In genomic region chr18:29377346-29377745, GRCh38 we compare ENCODE assay signal across 30 cellular contexts.
"Had no signal": no experiment of that assay in that cellular context is flagged by ENCODE, and none has a peak within 500 bp of the region (broad histone marks: within the 10 kb centered on the region; RNA-seq: fewer than 3 reads in every experiment).

No MANE protein-coding gene starts in this region.

- DNase-seq: activated B cell treated with CpG ODN at 0.5 μM for 24 hours; activated CD4-positive, alpha-beta memory T cell treated with anti-CD3 and anti-CD28 coated beads for 36 hours; activated CD4-positive, alpha-beta T cell treated with anti-CD3 and anti-CD28 coated beads for 1 hour; activated CD4-positive, alpha-beta T cell treated with anti-CD3 and anti-CD28 coated beads, Interleukin-2, amount 10 ng/mL, durations not matched to agents 7 days and 5 days; activated CD8-positive, alpha-beta memory T cell treated with anti-CD3 and anti-CD28 coated beads for 24 hours; activated gamma-delta T cell treated with Interleukin-2 at 50 U/mL for 16 hours; activated naive CD4-positive, alpha-beta T cell treated with anti-CD3 and anti-CD28 coated beads, Interleukin-2, amount 10 ng/mL, durations not matched to agents 7 days and 5 days; activated naive CD8-positive, alpha-beta T cell treated with anti-CD3 and anti-CD28 coated beads for 36 hours; activated T-cell treated with anti-CD3 and anti-CD28 coated beads for 4 hours; activated T-cell treated with anti-CD3 and anti-CD28 coated beads, Interleukin-2, amount 50 U/mL, for 48 hours; body of pancreas; KG1; MG63; MV-4-11; NCI-H1092 treated with DMSO at 0.1 percent for 48 hours; NCI-H1436; NCI-H1694 treated with DMSO at 0.1 percent for 48 hours; NCI-H2029 treated with DMSO at 0.1 percent for 48 hours; NCI-H2227 treated with DMSO at 0.1 percent for 48 hours; NCI-H446 treated with DMSO at 0.1 percent for 48 hours; NCI-H526; NCI-H82; RPMI8226; T-cell; T-helper 2 cell; T1000 had no signal

- H3K4me3 Mint-ChIP-seq: activated B cell treated with CpG ODN at 0.5 μM for 24 hours; activated CD4-positive, alpha-beta memory T cell treated with anti-CD3 and anti-CD28 coated beads for 36 hours; activated CD4-positive, alpha-beta T cell treated with anti-CD3 and anti-CD28 coated beads, Interleukin-2, amount 10 ng/mL, durations not matched to agents 7 days and 5 days; activated naive CD4-positive, alpha-beta T cell treated with anti-CD3 and anti-CD28 coated beads, Interleukin-2, amount 10 ng/mL, durations not matched to agents 7 days and 5 days; activated naive CD8-positive, alpha-beta T cell treated with anti-CD3 and anti-CD28 coated beads for 36 hours; activated T-helper 17 cell treated with anti-CD3 and anti-CD28 coated beads, Interleukin-2, amount 50 U/mL, for 72 hours; central memory CD8-positive, alpha-beta T cell; IgD-negative memory B cell; T-cell had no signal

- H3K9me3 Mint-ChIP-seq: central memory CD8-positive, alpha-beta T cell had no signal

- H3K27ac Mint-ChIP-seq: activated B cell treated with CpG ODN at 0.5 μM for 24 hours; activated CD4-positive, alpha-beta memory T cell treated with anti-CD3 and anti-CD28 coated beads for 36 hours; activated CD4-positive, alpha-beta T cell treated with anti-CD3 and anti-CD28 coated beads, Interleukin-2, amount 10 ng/mL, durations not matched to agents 7 days and 5 days; activated naive CD4-positive, alpha-beta T cell treated with anti-CD3 and anti-CD28 coated beads, Interleukin-2, amount 10 ng/mL, durations not matched to agents 7 days and 5 days; activated naive CD8-positive, alpha-beta T cell treated with anti-CD3 and anti-CD28 coated beads for 36 hours; activated T-helper 17 cell treated with anti-CD3 and anti-CD28 coated beads, Interleukin-2, amount 50 U/mL, for 72 hours; IgD-negative memory B cell; T-cell had no signal

- H3K4me3 ChIP-seq: body of pancreas, MG63, SK-N-MC had no signal

- H3K27me3 Mint-ChIP-seq: activated B cell treated with CpG ODN at 0.5 μM for 24 hours; activated CD4-positive, alpha-beta memory T cell treated with anti-CD3 and anti-CD28 coated beads for 36 hours; activated CD4-positive, alpha-beta T cell treated with anti-CD3 and anti-CD28 coated beads, Interleukin-2, amount 10 ng/mL, durations not matched to agents 7 days and 5 days; activated naive CD4-positive, alpha-beta T cell treated with anti-CD3 and anti-CD28 coated beads, Interleukin-2, amount 10 ng/mL, durations not matched to agents 7 days and 5 days; activated naive CD8-positive, alpha-beta T cell treated with anti-CD3 and anti-CD28 coated beads for 36 hours; activated T-helper 17 cell treated with anti-CD3 and anti-CD28 coated beads, Interleukin-2, amount 50 U/mL, for 72 hours; central memory CD8-positive, alpha-beta T cell; IgD-negative memory B cell; T-cell had no signal

- H3K36me3 Mint-ChIP-seq: activated CD4-positive, alpha-beta memory T cell treated with anti-CD3 and anti-CD28 coated beads for 36 hours; activated naive CD4-positive, alpha-beta T cell treated with anti-CD3 and anti-CD28 coated beads, Interleukin-2, amount 10 ng/mL, durations not matched to agents 7 days and 5 days; activated naive CD8-positive, alpha-beta T cell treated with anti-CD3 and anti-CD28 coated beads for 36 hours; IgD-negative memory B cell; T-cell had no signal

- H3K4me1 Mint-ChIP-seq: activated B cell treated with CpG ODN at 0.5 μM for 24 hours; activated CD4-positive, alpha-beta T cell treated with anti-CD3 and anti-CD28 coated beads, Interleukin-2, amount 10 ng/mL, durations not matched to agents 7 days and 5 days; activated naive CD4-positive, alpha-beta T cell treated with anti-CD3 and anti-CD28 coated beads, Interleukin-2, amount 10 ng/mL, durations not matched to agents 7 days and 5 days; activated naive CD8-positive, alpha-beta T cell treated with anti-CD3 and anti-CD28 coated beads for 36 hours; activated T-helper 17 cell treated with anti-CD3 and anti-CD28 coated beads, Interleukin-2, amount 50 U/mL, for 72 hours; central memory CD8-positive, alpha-beta T cell; IgD-negative memory B cell; T-cell had no signal
